Comparison of ENCODE assay signal across 9 cellular contexts in genomic region chr11:415640-416041, GRCh38. TPM values are rescaled to one million over a fixed set of nuclear protein-coding genes. Genes with fewer than 3 reads are reported as not detected.
DNase-seq lines count a peak whose midpoint lies in the region; ATAC-seq and TF ChIP-seq lines count a peak whose summit lies in the region.
"Had no signal": no experiment of that assay in that cellular context is flagged by ENCODE, and none has a peak within 500 bp of the region (broad histone marks: within the 10 kb centered on the region; RNA-seq: fewer than 3 reads in every experiment).

No MANE protein-coding gene starts in this region.

- no peak for ATAC-seq in activated naive CD8-positive, alpha-beta T cell treated with anti-CD3 and anti-CD28 coated beads, Interleukin-2, amount 10 ng/mL, durations not matched to agents 7 days and 5 days (ENCODE audit: low read depth)
- ATAC-seq in memory B cell (ENCODE audit: low read depth): no peak
- no peak for ATAC-seq in upper lobe of left lung (ENCODE audit: low FRiP score in 2 of 2)

- no TSS peak for BruUV-seq in mammary epithelial cell (replicated peaks; lab: Mats Ljungman, UMichigan)

- 88% methylated on average over 4 of the region's 5 CpGs for WGBS in mammary epithelial cell (ENCODE audit: low coverage, missing lambda C conversion rate)
- WGBS in upper lobe of left lung, 2 donors: 41% methylated on average over 5 of the region's 5 CpGs; no CpG with 5 or more reads in 1 of the 2 donors

- dilution Hi-C loops in mammary epithelial cell (cut with HindIII; ENCODE audit: low sequenced_read_pairs): no loop called here

- no peaks in the 10 kb centered on the region for H3K79me2 ChIP-seq in mammary epithelial cell (ENCODE audit: insufficient read depth, low read length)

- peaks cover 0 to 8% of the 10 kb centered on the region in 2 donors for H3K4me1 ChIP-seq in breast epithelium
- H3K4me1 ChIP-seq in mammary epithelial cell (ENCODE audit: insufficient read depth, low read length): peaks cover 17% of the 10 kb centered on the region
- H3K4me1 ChIP-seq in upper lobe of left lung: peaks cover 34 to 56% (median 44%) of the 10 kb centered on the region in 4 donors

- peak overlapping the region; percentile 97 for H3K4me3 Mint-ChIP-seq in activated naive CD8-positive, alpha-beta T cell treated with anti-CD3 and anti-CD28 coated beads, Interleukin-2, amount 10 ng/mL, durations not matched to agents 7 days and 5 days
- peak overlapping the region; percentile 91 for H3K4me3 Mint-ChIP-seq in memory B cell

- intact Hi-C loops in breast epithelium (cut with DNase I; ENCODE audit: low total_unique reads) (loop anchor here (2.0 to 5.0 kb wide), 2 partner anchors 79 to 1287 kb away; no protein-coding TSS in a partner anchor), mammary epithelial cell (cut with micrococcal nuclease) (no loop called here)

- POLR2A ChIA-PET in activated naive CD8-positive, alpha-beta T cell treated with anti-CD3 and anti-CD28 coated beads, Interleukin-2, amount 10 ng/mL, durations not matched to agents 7 days and 5 days (lab: Charles Lee): interaction anchor here (0.7 to 6.0 kb wide), 18 partner anchors 9 to 208 kb away, joined by 3 to 118 read pairs (median 6); partner anchors contain the start of genes ANO9, BET1L, PTDSS2 and RIC8A

- TF ChIP-seq POLR2A in breast epithelium (IDR thresholded peaks at IDR 0.05) (no peak), upper lobe of left lung (IDR thresholded peaks at IDR 0.05) (no peak)

- H3K4me1 Mint-ChIP-seq in activated naive CD8-positive, alpha-beta T cell treated with anti-CD3 and anti-CD28 coated beads, Interleukin-2, amount 10 ng/mL, durations not matched to agents 7 days and 5 days: peaks cover 15% of the 10 kb centered on the region
- H3K4me1 Mint-ChIP-seq in memory B cell: peaks cover 27% of the 10 kb centered on the region

- H3K27ac Mint-ChIP-seq in activated naive CD8-positive, alpha-beta T cell treated with anti-CD3 and anti-CD28 coated beads, Interleukin-2, amount 10 ng/mL, durations not matched to agents 7 days and 5 days: peak overlapping the region; percentile 86
- H3K27ac Mint-ChIP-seq in memory B cell: no peak overlapping the region

- no peaks in the 10 kb centered on the region for H3K9me3 Mint-ChIP-seq in activated naive CD8-positive, alpha-beta T cell treated with anti-CD3 and anti-CD28 coated beads, Interleukin-2, amount 10 ng/mL, durations not matched to agents 7 days and 5 days
- H3K9me3 Mint-ChIP-seq in memory B cell: no peaks in the 10 kb centered on the region

- TF ChIP-seq EP300 in upper lobe of left lung (IDR thresholded peaks at IDR 0.05): no peak

- peaks cover 6% of the 10 kb centered on the region for H3K36me3 Mint-ChIP-seq in activated naive CD8-positive, alpha-beta T cell treated with anti-CD3 and anti-CD28 coated beads, Interleukin-2, amount 10 ng/mL, durations not matched to agents 7 days and 5 days
- no peaks in the 10 kb centered on the region for H3K36me3 Mint-ChIP-seq in memory B cell

- no peak for DNase-seq in breast epithelium (ENCODE audit: low spot score in 2 of 2)
- no peak for DNase-seq in mammary epithelial cell
- peak; percentile 63 for DNase-seq in activated naive CD8-positive, alpha-beta T cell treated with anti-CD3 and anti-CD28 coated beads, Interleukin-2, amount 10 ng/mL, durations not matched to agents 7 days and 5 days
- peak in 1 of 2 donors; percentile 20 for DNase-seq in memory B cell (ENCODE audit: low spot score in 2 of 2)
- no peak for DNase-seq in upper lobe of left lung
- DNase-seq in NCI-H2081 (lab: John Stamatoyannopoulos, UW): no peak
- no peak for DNase-seq in effector CD4-positive, alpha-beta T cell
- no peak for DNase-seq in epidermal melanocyte (ENCODE audit: insufficient read length, low spot score)
- DNase-seq: MM.1S had no signal

- H3K4me3 ChIP-seq in breast epithelium: peak overlapping the region; percentile 42 to 75 (median 65)
- no peak overlapping the region for H3K4me3 ChIP-seq in mammary epithelial cell (replicated peaks in 1 of 3; ENCODE audit: insufficient read depth in 1 of 3, low read depth in 2 of 3, low read length in 3 of 3)
- peak overlapping the region; percentile 64 to 90 (median 70) for H3K4me3 ChIP-seq in upper lobe of left lung

- H4K20me1 ChIP-seq in mammary epithelial cell (ENCODE audit: insufficient read depth, low read length): no peaks in the 10 kb centered on the region

- TF ChIP-seq CTCF in breast epithelium (IDR thresholded peaks at IDR 0.05) (no peak), mammary epithelial cell (conservative IDR thresholded peaks at IDR 0.05 in 1 of 2, IDR thresholded peaks at IDR 0.05 in 1 of 2; ENCODE audit: extremely low read depth in 1 of 2, insufficient read depth in 1 of 2, low read depth in 1 of 2, low read length in 2 of 2) (no peak), upper lobe of left lung (IDR thresholded peaks at IDR 0.05) (no peak)

- H3K27me3 Mint-ChIP-seq in activated naive CD8-positive, alpha-beta T cell treated with anti-CD3 and anti-CD28 coated beads, Interleukin-2, amount 10 ng/mL, durations not matched to agents 7 days and 5 days: no peaks in the 10 kb centered on the region
- no peaks in the 10 kb centered on the region for H3K27me3 Mint-ChIP-seq in memory B cell

- in situ Hi-C loops in mammary epithelial cell (cut with MboI; ENCODE audit: low sequenced_read_pairs in 2 of 2): no loop called here

- H2AFZ ChIP-seq in mammary epithelial cell (ENCODE audit: low read depth, low read length): no peak overlapping the region

- H3K9ac ChIP-seq in mammary epithelial cell (ENCODE audit: insufficient read depth, low read length): no peak overlapping the region

- CTCF ChIA-PET in mammary epithelial cell (lab: Charles Lee; ENCODE audit: low non-redundant PET): no interaction called here

- H3K4me2 ChIP-seq in mammary epithelial cell (ENCODE audit: insufficient read depth, low read depth, low read length): no peak overlapping the region

- peaks cover 0 to 3% of the 10 kb centered on the region in 2 donors for H3K27me3 ChIP-seq in breast epithelium
- no peaks in the 10 kb centered on the region for H3K27me3 ChIP-seq in mammary epithelial cell (ENCODE audit: insufficient read depth, low read length)
- H3K27me3 ChIP-seq in upper lobe of left lung: no peaks in the 10 kb centered on the region

- no peaks in the 10 kb centered on the region for H3K9me3 ChIP-seq in breast epithelium
- H3K9me3 ChIP-seq in mammary epithelial cell (replicated peaks; ENCODE audit: insufficient read depth, low read length): no peaks in the 10 kb centered on the region
- H3K9me3 ChIP-seq in upper lobe of left lung: no peaks in the 10 kb centered on the region

- H3K36me3 ChIP-seq in breast epithelium: no peaks in the 10 kb centered on the region
- H3K36me3 ChIP-seq in mammary epithelial cell (ENCODE audit: insufficient read depth, low read length): no peaks in the 10 kb centered on the region
- no peaks in the 10 kb centered on the region for H3K36me3 ChIP-seq in upper lobe of left lung

- peak overlapping the region in 1 of 2 donors; percentile 86 for H3K27ac ChIP-seq in breast epithelium
- H3K27ac ChIP-seq in mammary epithelial cell (ENCODE audit: insufficient read depth, low read depth, low read length): no peak overlapping the region
- H3K27ac ChIP-seq in upper lobe of left lung: peak overlapping the region; percentile 85 to 92 (median 90)

RNA-seq across cellular contexts. Expression of gene SIGIRR, which starts 0.8 kb away (rescaled TPM):
- total RNA-seq in breast epithelium (10 to 100 TPM; 37.3 to 49.8 (median 46.5) TPM), mammary epithelial cell (1 to 10 TPM; 1.8 to 5.4 TPM), upper lobe of left lung (100 to 1,000 TPM in 3 of 6 donors, 10 to 100 TPM in 3; 54.7 to 116 (median 91.1) TPM)
- polyA plus RNA-seq in mammary epithelial cell: 1.6 TPM
- polyA minus RNA-seq in mammary epithelial cell: not detected
- total RNA-seq in activated naive CD8-positive, alpha-beta T cell treated with anti-CD3 and anti-CD28 coated beads, Interleukin-2, amount 10 ng/mL, durations not matched to agents 7 days and 5 days: 100 to 1,000 TPM; 273 to 276 TPM

RNA-seq across cellular contexts. Expression of gene PKP3, which starts 21.6 kb away (rescaled TPM):
- 10 to 100 TPM in 2 of 3 donors, under 1 TPM in 1; 0.32 to 60.9 (median 36.7) TPM for total RNA-seq in breast epithelium
- 100 to 1,000 TPM; 248 to 274 TPM for total RNA-seq in mammary epithelial cell
- polyA plus RNA-seq in mammary epithelial cell: 149 TPM
- 62.8 TPM for polyA minus RNA-seq in mammary epithelial cell
- total RNA-seq in activated naive CD8-positive, alpha-beta T cell treated with anti-CD3 and anti-CD28 coated beads, Interleukin-2, amount 10 ng/mL, durations not matched to agents 7 days and 5 days: under 1 TPM; 0.30 to 0.45 TPM
- total RNA-seq in upper lobe of left lung: 10 to 100 TPM; 33.4 to 86.3 (median 55.2) TPM

RNA-seq across cellular contexts. Expression of gene ANO9, which starts 26.2 kb away (rescaled TPM):
- total RNA-seq in breast epithelium: 10 to 100 TPM in 1 of 3 donors, 1 to 10 TPM in 1, under 1 TPM in 1; 0.32 to 14.2 (median 9.8) TPM
- 10 to 100 TPM; 11.3 to 31.2 TPM for total RNA-seq in mammary epithelial cell
- 16.6 TPM for polyA plus RNA-seq in mammary epithelial cell
- 12.6 TPM for polyA minus RNA-seq in mammary epithelial cell
- total RNA-seq in activated naive CD8-positive, alpha-beta T cell treated with anti-CD3 and anti-CD28 coated beads, Interleukin-2, amount 10 ng/mL, durations not matched to agents 7 days and 5 days: 100 to 1,000 TPM; 115 to 122 TPM
- 10 to 100 TPM; 11.7 to 62.9 (median 18.8) TPM for total RNA-seq in upper lobe of left lung

RNA-seq across cellular contexts. Expression of gene PTDSS2, which starts 34.4 kb away (rescaled TPM):
- 10 to 100 TPM; 23.8 to 53.7 (median 33.1) TPM for total RNA-seq in breast epithelium
- total RNA-seq in mammary epithelial cell: 10 to 100 TPM; 30.8 to 34.5 TPM
- 32.6 TPM for polyA plus RNA-seq in mammary epithelial cell
- 41.4 TPM for polyA minus RNA-seq in mammary epithelial cell
- total RNA-seq in activated naive CD8-positive, alpha-beta T cell treated with anti-CD3 and anti-CD28 coated beads, Interleukin-2, amount 10 ng/mL, durations not matched to agents 7 days and 5 days: 10 to 100 TPM; 27.6 to 27.8 TPM
- total RNA-seq in upper lobe of left lung: 100 to 1,000 TPM in 1 of 6 donors, 10 to 100 TPM in 5; 29.6 to 188 (median 45.1) TPM

RNA-seq across cellular contexts. Expression of gene B4GALNT4, which starts 46.3 kb away (rescaled TPM):
- total RNA-seq in breast epithelium (10 to 100 TPM in 1 of 3 donors, 1 to 10 TPM in 1, under 1 TPM in 1; 0.48 to 11.3 (median 8.2) TPM), mammary epithelial cell (10 to 100 TPM in 1 of 2 donors, 1 to 10 TPM in 1; 1.5 to 16.2 TPM), upper lobe of left lung (1 to 10 TPM in 1 of 6 donors, under 1 TPM in 4, not detected in 1; 0.23 to 2.1 (median 0.54) TPM)
- 7.6 TPM for polyA plus RNA-seq in mammary epithelial cell
- 5.0 TPM for polyA minus RNA-seq in mammary epithelial cell
- total RNA-seq in activated naive CD8-positive, alpha-beta T cell treated with anti-CD3 and anti-CD28 coated beads, Interleukin-2, amount 10 ng/mL, durations not matched to agents 7 days and 5 days: 1 to 10 TPM; 1.1 TPM

Comparison
In these comparisons a context has a peak if more than half of its experiments do, and no peak if none do; other contexts are left out.
1. H3K4me3 ChIP-seq: peak in breast epithelium (3 of 3) and upper lobe of left lung (4 of 4); none in mammary epithelial cell (0 of 3).
2. RNA of gene SIGIRR, which starts 0.8 kb away (total RNA-seq): 273 to 276 TPM in activated naive CD8-positive, alpha-beta T cell treated with anti-CD3 and anti-CD28 coated beads, Interleukin-2, amount 10 ng/mL, durations not matched to agents 7 days and 5 days, 54.7 to 116 TPM in upper lobe of left lung and 37.3 to 49.8 TPM in breast epithelium; 1.8 to 5.4 TPM in mammary epithelial cell; every median in the first group is over 4 times any median in the second.